ENCODE assay signal across 1 cellular context in genomic region chr2:25320077-25320476, GRCh38.
TF ChIP-seq lines count a peak whose summit lies in the region.

No MANE protein-coding gene starts in this region.

TF ChIP-seq in GM12878, 131 proteins besides CTCF, POLR2A, EP300 and RAD21 (continued from another document and continues in another):
- TF ChIP-seq SRF (IDR thresholded peaks at IDR 0.05; ENCODE audit: low read depth in 2 of 2, low read length in 2 of 2) (no peak), KAT2A (conservative IDR thresholded peaks at IDR 0.05; ENCODE audit: control insufficient read depth, low read depth, low read length) (no peak), CUX1 (IDR thresholded peaks at IDR 0.05; ENCODE audit: insufficient replicate concordance, low read depth, low read length) (peak; percentile 42), NBN (IDR thresholded peaks at IDR 0.05) (no peak), SREBF2 (IDR thresholded peaks at IDR 0.05; ENCODE audit: low read length) (no peak), MTA2 (IDR thresholded peaks at IDR 0.05; ENCODE audit: low read depth) (peak; percentile 52; the same call in 1 of the 2 replicates), ZBTB33 (IDR thresholded peaks at IDR 0.05) (no peak), ETV6 (conservative IDR thresholded peaks at IDR 0.05 in 1 of 2, IDR thresholded peaks at IDR 0.05 in 1 of 2; ENCODE audit: borderline replicate concordance in 1 of 2, low read depth in 1 of 2) (no peak), SMARCA5 (IDR thresholded peaks at IDR 0.05) (no peak), FOXM1 (IDR thresholded peaks at IDR 0.05; ENCODE audit: low read depth, low read length) (no peak), POLR2AphosphoS5 (IDR thresholded peaks at IDR 0.05; ENCODE audit: low read length) (no peak), YY1 (IDR thresholded peaks at IDR 0.05; ENCODE audit: low read depth, low read length) (no peak), PBX3 (IDR thresholded peaks at IDR 0.05; ENCODE audit: insufficient replicate concordance, low read depth, low read length) (no peak), FOS (IDR thresholded peaks at IDR 0.05; ENCODE audit: borderline replicate concordance, extremely low read depth, insufficient read length) (no peak), NKRF (conservative IDR thresholded peaks at IDR 0.05) (no peak), HDAC2 (IDR thresholded peaks at IDR 0.05) (no peak), BCLAF1 (IDR thresholded peaks at IDR 0.05) (no peak), SUPT20H (IDR thresholded peaks at IDR 0.05; ENCODE audit: borderline replicate concordance, control insufficient read depth, low read depth, low read length) (no peak), MAX (IDR thresholded peaks at IDR 0.05; ENCODE audit: low read depth, low read length) (no peak), HSF1 (IDR thresholded peaks at IDR 0.05; ENCODE audit: low read depth, low read length) (no peak), EED (IDR thresholded peaks at IDR 0.05; ENCODE audit: low read depth) (peak; percentile 85), SIX5 (IDR thresholded peaks at IDR 0.05; ENCODE audit: low read depth, low read length, severe bottlenecking) (no peak), STAT1 (conservative IDR thresholded peaks at IDR 0.05) (no peak), RELA (IDR thresholded peaks at IDR 0.05; ENCODE audit: borderline replicate concordance, partially characterized antibody) (no peak), BCL3 (IDR thresholded peaks at IDR 0.05; ENCODE audit: borderline replicate concordance, insufficient read depth, low read depth, low read length, poor library complexity, severe bottlenecking) (no peak), POLR2AphosphoS2 (IDR thresholded peaks at IDR 0.05; ENCODE audit: low read depth, low read length) (no peak), POU2F2 (IDR thresholded peaks at IDR 0.05; ENCODE audit: borderline replicate concordance, low read depth, low read length) (no peak), BACH1 (IDR thresholded peaks at IDR 0.05; ENCODE audit: borderline replicate concordance) (no peak), MEF2B (IDR thresholded peaks at IDR 0.05; ENCODE audit: partially characterized antibody, poor library complexity, severe bottlenecking) (no peak), CBFB (IDR thresholded peaks at IDR 0.05; ENCODE audit: low read depth) (0 out of 2 replicates have a peak, but pooled peaks have one; percentile 23), IKZF2 (IDR thresholded peaks at IDR 0.05) (peak; percentile 87 to 88), CHD4 (IDR thresholded peaks at IDR 0.05) (no peak), TBL1XR1 (IDR thresholded peaks at IDR 0.05; ENCODE audit: low read depth, low read length) (no peak), CHD1 (IDR thresholded peaks at IDR 0.05; ENCODE audit: low read depth, low read length) (no peak), CEBPB (IDR thresholded peaks at IDR 0.05; ENCODE audit: borderline replicate concordance in 1 of 2, low read depth in 2 of 2, low read length in 2 of 2) (no peak), HCFC1 (IDR thresholded peaks at IDR 0.05; ENCODE audit: low read length) (no peak), JUND (IDR thresholded peaks at IDR 0.05; ENCODE audit: low read depth, low read length) (no peak), USF2 (IDR thresholded peaks at IDR 0.05; ENCODE audit: borderline replicate concordance, low read depth, low read length) (no peak), NR2C1 (IDR thresholded peaks at IDR 0.05) (no peak), SPI1 (IDR thresholded peaks at IDR 0.05; ENCODE audit: borderline replicate concordance, insufficient read depth, low read depth, low read length) (peak; percentile 83), TARDBP (IDR thresholded peaks at IDR 0.05; ENCODE audit: borderline replicate concordance) (no peak), ZNF217 (IDR thresholded peaks at IDR 0.05) (no peak), CBX3 (IDR thresholded peaks at IDR 0.05; ENCODE audit: borderline replicate concordance, low read depth) (no peak)
